ENCODE assay signal across 1 cellular context in genomic region chr7:99408347-99409191, GRCh38.
A peak's percentile ranks its signal among the peaks of the same experiment; 100 is the strongest.
TF ChIP-seq lines count a peak whose summit lies in the region.

TSS of gene BUD31 (plus strand) at chr7:99408969. CDS start at chr7:99411093, 2,124 bp downstream.
TSS of gene PDAP1 (minus strand) at chr7:99408597. CDS start at chr7:99408548, 49 bp downstream.

TF ChIP-seq in HCT116, 20 proteins besides CTCF, POLR2A, EP300 and RAD21 (continued from another document):
- TF ChIP-seq YY1 (IDR thresholded peaks at IDR 0.05; ENCODE audit: extremely low read depth, insufficient replicate concordance, low read depth, low read length) (peak; percentile 52), SP1 (IDR thresholded peaks at IDR 0.05; ENCODE audit: low read depth) (peak; percentile 89), FOSL1 (IDR thresholded peaks at IDR 0.05; ENCODE audit: low read depth) (no peak)
